8 cellular contexts compared by ENCODE assay signal in genomic region chr3:85821130-85821756, GRCh38.
DNase-seq lines count a peak whose midpoint lies in the region; ATAC-seq, FAIRE-seq and TF ChIP-seq lines count a peak whose summit lies in the region.

No MANE protein-coding gene starts in this region.

- H3K9me3 ChIP-seq in SU-DHL-6 (ENCODE audit: insufficient read depth, low read length) = no peaks in the 10 kb centered on the region

- H3K4me3 ChIP-seq in BJ (ENCODE audit: low read depth, low read length) (no peak overlapping the region), SU-DHL-6 (ENCODE audit: insufficient read depth, low read length, poor library complexity, severe bottlenecking) (no peak overlapping the region)

- H3K4me2 ChIP-seq in SU-DHL-6 (ENCODE audit: low read depth, low read length, poor library complexity, severe bottlenecking) = peak overlapping the region; percentile 31

- H3K79me2 ChIP-seq in SU-DHL-6 (ENCODE audit: insufficient read depth, low read length) = no peaks in the 10 kb centered on the region

- H3K27ac ChIP-seq in SU-DHL-6 (ENCODE audit: low read depth, low read length) = no peak overlapping the region

- no peak overlapping the region for H3K9ac ChIP-seq in SU-DHL-6 (ENCODE audit: low read length)

- no peaks in the 10 kb centered on the region for H4K20me1 ChIP-seq in SU-DHL-6 (ENCODE audit: low read depth, low read length)

- CTCF ChIA-PET in BJ (lab: Yijun Ruan, JAX) = interaction anchor here (0.7 to 1.6 kb wide), 4 partner anchors 12 to 422 kb away, joined by 3 to 4 read pairs (median 3); no protein-coding TSS in a partner anchor

- peak; percentile 73 for FAIRE-seq in GM19239 (lab: Jason Lieb, UNC)

- no peak for DNase-seq in BJ (ENCODE audit: low read depth)
- no peak for DNase-seq in GM19239 (ENCODE audit: insufficient read length, low spot score)
- peak; percentile 3 for DNase-seq in HuH-7.5 (ENCODE audit: low spot score)
- DNase-seq in left kidney (ENCODE audit: low read depth, low spot score) = peak; percentile 64
- no peak for DNase-seq in activated naive CD4-positive, alpha-beta T cell treated with Interleukin-2 at 50 U/mL for 16 hours

- H3F3A ChIP-seq in SU-DHL-6 (ENCODE audit: insufficient read depth) = no peaks in the 10 kb centered on the region

- no peaks in the 10 kb centered on the region for H3K9me2 ChIP-seq in SU-DHL-6 (replicated peaks; ENCODE audit: insufficient read depth, low read length)

- TF ChIP-seq CTCF in BJ (IDR thresholded peaks at IDR 0.05; ENCODE audit: insufficient read depth, low read depth, low read length) = peak; percentile 38
- TF ChIP-seq CTCF in SU-DHL-6 (IDR thresholded peaks at IDR 0.05; ENCODE audit: insufficient read depth, low read length, poor library complexity, severe bottlenecking) = peak; percentile 68

- POLR2A ChIA-PET in BJ (lab: Charles Lee) = no interaction called here

- ATAC-seq in HG03469 (IDR thresholded peaks at IDR 0.05; ENCODE audit: unreplicated experiment) (no peak), GM19395 (IDR thresholded peaks at IDR 0.05; ENCODE audit: unreplicated experiment) (no peak)

- H2AFZ ChIP-seq in SU-DHL-6 (ENCODE audit: low read depth, low read length, severe bottlenecking) = no peak overlapping the region

- H3K36me3 ChIP-seq in BJ (ENCODE audit: control insufficient read depth, insufficient read depth, low read length) = no peaks in the 10 kb centered on the region
- H3K36me3 ChIP-seq in SU-DHL-6 (ENCODE audit: low read length) = no peaks in the 10 kb centered on the region

- no peaks in the 10 kb centered on the region for H3K27me3 ChIP-seq in BJ (ENCODE audit: control insufficient read depth, insufficient read depth, low read length)
- no peaks in the 10 kb centered on the region for H3K27me3 ChIP-seq in SU-DHL-6 (ENCODE audit: low read length)

Comparison
In these comparisons a context has a peak if more than half of its experiments do, and no peak if none do; other contexts are left out.
1. DNase-seq: peak in HuH-7.5 (single experiment) and left kidney (single experiment); none in BJ (single experiment), GM19239 (single experiment) and activated naive CD4-positive, alpha-beta T cell treated with Interleukin-2 at 50 U/mL for 16 hours (single experiment).